Comparison of ENCODE assay signal across 8 cellular contexts in the genomic region with DNA sequence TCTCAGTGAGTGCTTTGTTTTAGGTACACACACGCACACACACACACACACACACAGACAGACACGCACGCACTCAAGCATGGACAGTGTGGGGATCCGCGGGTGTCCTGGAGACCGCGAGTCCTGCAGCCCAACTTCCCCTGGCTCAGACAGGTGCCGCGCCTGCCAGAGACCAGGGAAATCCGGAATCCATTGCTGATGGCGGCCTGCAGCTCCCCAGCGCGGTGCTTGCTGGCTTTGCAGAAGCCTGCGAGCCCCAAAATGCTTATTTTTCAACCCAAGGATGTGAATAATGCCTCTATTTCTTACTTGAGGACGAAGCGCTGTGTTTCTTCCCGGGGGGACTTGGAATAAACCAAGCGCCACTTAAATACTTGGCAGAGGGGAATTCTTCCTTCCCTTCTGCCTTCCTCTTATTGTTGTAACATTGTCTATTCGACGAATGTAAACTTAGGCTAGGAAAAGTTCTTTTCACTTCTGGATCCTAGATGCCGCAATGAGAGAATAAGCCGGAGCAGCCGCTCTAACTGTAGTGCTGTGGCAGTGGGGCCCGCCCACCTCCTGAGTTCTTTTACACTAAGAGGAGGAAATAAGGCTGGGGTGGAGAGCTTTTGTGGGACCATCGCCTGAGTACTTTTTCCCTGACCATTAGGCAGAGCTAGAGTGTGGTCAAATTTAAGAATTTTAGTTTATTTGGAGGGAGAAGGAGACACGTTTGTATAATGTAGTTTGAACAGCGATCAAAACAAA. TPM values are rescaled to one million over a fixed set of nuclear protein-coding genes. Genes with fewer than 3 reads are reported as not detected.
DNase-seq lines count a peak whose midpoint lies in the region; ATAC-seq and TF ChIP-seq lines count a peak whose summit lies in the region.

No MANE protein-coding gene starts in this region.

- DNase-seq in CD1c-positive myeloid dendritic cell (ENCODE audit: extremely low spot score) (peak; percentile 23), NCI-H69 (lab: John Stamatoyannopoulos, UW) (peak; percentile 49), cardiac muscle cell (ENCODE audit: low read depth in 1 of 2, low spot score in 1 of 2) (peak; percentile 46 to 66), omental fat pad (ENCODE audit: low spot score) (no peak), NCI-H1092 treated with DMSO at 0.1 percent for 48 hours (lab: John Stamatoyannopoulos, UW) (no peak)
- peak; percentile 40 for DNase-seq in activated naive CD8-positive, alpha-beta T cell treated with anti-CD3 and anti-CD28 coated beads for 36 hours

- H3K4me1 ChIP-seq in cardiac muscle cell (ENCODE audit: low read depth), result no peaks in the 10 kb centered on the region

- H3K36me3 Mint-ChIP-seq in activated naive CD8-positive, alpha-beta T cell treated with anti-CD3 and anti-CD28 coated beads for 36 hours, result peaks cover 2% of the 10 kb centered on the region

- H3K27ac Mint-ChIP-seq in activated naive CD8-positive, alpha-beta T cell treated with anti-CD3 and anti-CD28 coated beads for 36 hours, result no peak overlapping the region

- peak overlapping the region; percentile 36 for H3K4me3 ChIP-seq in cardiac muscle cell

- no peaks in the 10 kb centered on the region for H3K9me3 ChIP-seq in cardiac muscle cell (ENCODE audit: low read depth)

- peaks cover 20% of the 10 kb centered on the region for H3K4me1 Mint-ChIP-seq in activated naive CD8-positive, alpha-beta T cell treated with anti-CD3 and anti-CD28 coated beads for 36 hours

- peaks cover 60% of the 10 kb centered on the region for H3K27me3 ChIP-seq in cardiac muscle cell

- H3K27ac ChIP-seq in cardiac muscle cell, result no peak overlapping the region

- H3K36me3 ChIP-seq in cardiac muscle cell, result no peaks in the 10 kb centered on the region

- H3K27me3 Mint-ChIP-seq in activated naive CD8-positive, alpha-beta T cell treated with anti-CD3 and anti-CD28 coated beads for 36 hours, result peaks cover 60% of the 10 kb centered on the region

- H3K4me3 Mint-ChIP-seq in activated naive CD8-positive, alpha-beta T cell treated with anti-CD3 and anti-CD28 coated beads for 36 hours, result peak overlapping the region; percentile 74

- H3K9me3 Mint-ChIP-seq in activated naive CD8-positive, alpha-beta T cell treated with anti-CD3 and anti-CD28 coated beads for 36 hours, result no peaks in the 10 kb centered on the region

- ATAC-seq in GM21723 (IDR thresholded peaks at IDR 0.05; ENCODE audit: unreplicated experiment) (peak; percentile 10), omental fat pad (ENCODE audit: low FRiP score) (peak; percentile 50), GM21737 (IDR thresholded peaks at IDR 0.05; ENCODE audit: unreplicated experiment) (no peak)

- TF ChIP-seq CTCF in cardiac muscle cell (IDR thresholded peaks at IDR 0.05; ENCODE audit: low read depth, low read length), result peak; percentile 40
- TF ChIP-seq CTCF in omental fat pad (IDR thresholded peaks at IDR 0.05), result no peak

RNA-seq across cellular contexts. Expression of gene ITGA2, which starts 0.8 kb away (rescaled TPM):
- 1 to 10 TPM; 1.7 to 2.0 TPM for total RNA-seq in activated naive CD8-positive, alpha-beta T cell treated with anti-CD3 and anti-CD28 coated beads for 36 hours
- total RNA-seq in cardiac muscle cell (1.4 and 2.3 TPM in 2 replicates), omental fat pad (1 to 10 TPM; 1.1 to 6.8 (median 1.8) TPM)
- 0.57 and 0.82 TPM in 2 replicates for polyA plus RNA-seq in cardiac muscle cell

Comparison
In these comparisons a context has a peak if more than half of its experiments do, and no peak if none do; other contexts are left out.
1. DNase-seq: peak in CD1c-positive myeloid dendritic cell (single experiment), NCI-H69 (single experiment), activated naive CD8-positive, alpha-beta T cell treated with anti-CD3 and anti-CD28 coated beads for 36 hours (single experiment) and cardiac muscle cell (2 of 2); none in omental fat pad (single experiment) and NCI-H1092 treated with DMSO at 0.1 percent for 48 hours (single experiment).